1 cellular context compared by ENCODE assay signal in genomic region chr1:81801032-81801833, GRCh38.
TF ChIP-seq lines count a peak whose summit lies in the region.

No MANE protein-coding gene starts in this region.

TF ChIP-seq in HepG2, 621 proteins besides CTCF, POLR2A, EP300 and RAD21 (continued from another document and continues in another):
- TF ChIP-seq ZNF513 (CRISPR knock-in tag; conservative IDR thresholded peaks at IDR 0.05) (no peak), CERS6 (CRISPR knock-in tag; IDR thresholded peaks at IDR 0.05) (no peak), FIP1L1 (IDR thresholded peaks at IDR 0.05; ENCODE audit: borderline replicate concordance, insufficient read depth, low read depth, low read length) (no peak), NFYC (CRISPR knock-in tag; IDR thresholded peaks at IDR 0.05) (no peak), ZNF597 (CRISPR knock-in tag; IDR thresholded peaks at IDR 0.05) (no peak), ZNF564 (CRISPR knock-in tag; IDR thresholded peaks at IDR 0.05) (no peak), CSRNP2 (CRISPR knock-in tag; conservative IDR thresholded peaks at IDR 0.05; ENCODE audit: low read depth) (no peak), HDAC2 (CRISPR knock-in tag; IDR thresholded peaks at IDR 0.05) (peak; percentile 24; the same call in 1 of the 2 replicates), MYC (CRISPR knock-in tag; IDR thresholded peaks at IDR 0.05; ENCODE audit: borderline replicate concordance) (no peak), TIGD3 (CRISPR knock-in tag; IDR thresholded peaks at IDR 0.05; ENCODE audit: borderline replicate concordance) (no peak), U2AF2 (IDR thresholded peaks at IDR 0.05; ENCODE audit: low read depth, low read length) (no peak), SP1 (IDR thresholded peaks at IDR 0.05) (no peak), SP1 (CRISPR knock-in tag; IDR thresholded peaks at IDR 0.05) (no peak), ZNF160 (CRISPR knock-in tag; IDR thresholded peaks at IDR 0.05) (no peak), ZNF337 (CRISPR knock-in tag; IDR thresholded peaks at IDR 0.05; ENCODE audit: borderline replicate concordance, low read depth) (no peak), ZBTB40 (IDR thresholded peaks at IDR 0.05) (no peak), ZBTB40 (CRISPR knock-in tag; IDR thresholded peaks at IDR 0.05) (no peak), REST (IDR thresholded peaks at IDR 0.05; ENCODE audit: borderline replicate concordance in 1 of 2, low read depth in 1 of 2, low read length in 2 of 2) (0 out of 4 replicates have a peak, but pooled peaks of 1 of the 2 experiments have one; percentile 21), ZNF792 (CRISPR knock-in tag; IDR thresholded peaks at IDR 0.05) (no peak), ZNF224 (CRISPR knock-in tag; IDR thresholded peaks at IDR 0.05) (no peak), TEAD2 (CRISPR knock-in tag; IDR thresholded peaks at IDR 0.05) (no peak), ZNF562 (CRISPR knock-in tag; IDR thresholded peaks at IDR 0.05; ENCODE audit: borderline replicate concordance) (no peak), TRAFD1 (CRISPR knock-in tag; IDR thresholded peaks at IDR 0.05; ENCODE audit: borderline replicate concordance) (no peak), ZBTB3 (CRISPR knock-in tag; IDR thresholded peaks at IDR 0.05; ENCODE audit: borderline replicate concordance, low read depth) (no peak), KDM4B (CRISPR knock-in tag; IDR thresholded peaks at IDR 0.05) (no peak), THYN1 (CRISPR knock-in tag; IDR thresholded peaks at IDR 0.05; ENCODE audit: borderline replicate concordance, low read depth) (no peak), ZNF329 (CRISPR knock-in tag; IDR thresholded peaks at IDR 0.05; ENCODE audit: low read depth) (no peak), ZNF800 (CRISPR knock-in tag; IDR thresholded peaks at IDR 0.05) (peak; percentile 59), GATAD1 (CRISPR knock-in tag; IDR thresholded peaks at IDR 0.05) (0 out of 2 replicates have a peak, but pooled peaks have one; percentile 26)
